Comparison of ENCODE assay signal across 1 cellular context in the genomic region with DNA sequence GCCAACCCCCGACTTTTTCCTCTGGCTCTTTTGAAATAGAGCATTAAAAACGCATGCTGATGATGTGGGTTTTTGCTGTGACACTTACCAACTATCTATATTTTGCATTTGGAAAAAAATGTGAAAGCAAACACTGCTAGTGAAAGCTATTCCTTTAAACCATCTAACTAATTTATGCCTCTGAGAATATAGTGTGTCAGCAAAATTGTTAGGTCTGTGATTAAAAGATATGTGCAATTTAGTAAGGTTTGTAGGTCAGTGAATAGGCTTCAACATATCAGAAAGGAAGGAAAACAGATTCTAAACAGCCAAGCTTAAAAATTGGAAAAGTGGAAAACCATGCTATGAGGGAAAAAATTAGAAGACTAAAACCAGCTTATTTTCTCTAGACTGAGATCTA.
A peak's percentile ranks its signal among the peaks of the same experiment; 100 is the strongest.
TF ChIP-seq lines count a peak whose summit lies in the region.

No MANE protein-coding gene starts in this region.

TF ChIP-seq in HepG2, 621 proteins besides CTCF, POLR2A, EP300 and RAD21 (continued from another document):
- TF ChIP-seq REST (IDR thresholded peaks at IDR 0.05; ENCODE audit: borderline replicate concordance in 1 of 2, low read depth in 1 of 2, low read length in 2 of 2) = no peak
- no peak for TF ChIP-seq ZNF552 (CRISPR knock-in tag; IDR thresholded peaks at IDR 0.05; ENCODE audit: borderline replicate concordance)
- no peak for TF ChIP-seq RNF2 (conservative IDR thresholded peaks at IDR 0.05; ENCODE audit: low read depth)
- peak; percentile 70 to 89 for TF ChIP-seq MAFK (conservative IDR thresholded peaks at IDR 0.05 in 1 of 2, IDR thresholded peaks at IDR 0.05 in 1 of 2; ENCODE audit: low read length in 2 of 2)
- TF ChIP-seq ZNF354B (CRISPR knock-in tag; IDR thresholded peaks at IDR 0.05) = no peak
- peak; percentile 82 for TF ChIP-seq MAFF (IDR thresholded peaks at IDR 0.05; ENCODE audit: low read depth, low read length)
